1 cellular context compared by ENCODE assay signal in the genomic region with DNA sequence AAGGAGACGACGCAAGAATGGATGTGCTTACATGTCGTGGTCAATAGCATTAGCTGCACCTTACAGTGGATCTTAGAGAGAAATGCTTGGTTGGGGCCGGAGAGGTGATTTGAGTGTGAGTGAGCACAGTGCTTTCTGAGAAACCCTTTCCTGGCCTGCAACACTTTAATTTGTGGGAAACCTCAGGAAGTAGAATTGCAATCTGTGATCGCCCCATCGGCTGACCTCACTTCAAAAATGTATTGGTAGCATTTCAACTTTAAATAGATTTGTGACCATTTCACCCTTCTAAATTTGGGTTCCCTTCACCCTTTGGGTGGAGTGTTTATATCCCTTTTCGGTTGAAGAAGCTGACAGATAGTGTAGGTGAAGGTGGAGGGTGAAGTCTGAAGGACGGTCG.
TF ChIP-seq lines count a peak whose summit lies in the region.

No MANE protein-coding gene starts in this region.

TF ChIP-seq in K562, 482 proteins besides CTCF, POLR2A, EP300 and RAD21:
- TF ChIP-seq KDM1A (IDR thresholded peaks at IDR 0.05): peak in 1 of 2 experiments; percentile 25; a peak in 1 of 4 replicates
- TF ChIP-seq ETV6 (IDR thresholded peaks at IDR 0.05; ENCODE audit: borderline replicate concordance in 1 of 2, low read depth in 2 of 2, low read length in 1 of 2): no peak
- no peak for TF ChIP-seq ETV6 (CRISPR knock-in tag; IDR thresholded peaks at IDR 0.05; ENCODE audit: borderline replicate concordance)
TF ChIP-seq in K562: peak in this region for 1.
